In genomic region chr21:16928439-16928838, GRCh38 we compare ENCODE assay signal across 29 cellular contexts.
"Had no signal": no experiment of that assay in that cellular context is flagged by ENCODE, and none has a peak within 500 bp of the region (broad histone marks: within the 10 kb centered on the region; RNA-seq: fewer than 3 reads in every experiment).

No MANE protein-coding gene starts in this region.

- H3K36me3 ChIP-seq: stomach, suprapubic skin, thoracic aorta, thyroid gland, tibial artery, tibial nerve, transverse colon, upper lobe of left lung, upper lobe of right lung, uterus, vagina had no signal

- H3K9me3 ChIP-seq: stomach, suprapubic skin, testis, thoracic aorta, thyroid gland, tibial artery, tibial nerve, transverse colon, upper lobe of left lung, upper lobe of right lung, uterus, vagina had no signal

- ATAC-seq: stimulated activated effector memory CD8-positive, alpha-beta T cell treated with anti-CD3 and anti-CD28 coated beads, Interleukin-12 subunit alpha, Interleukin-12 subunit beta, amount 100 ng/mL, for 72 hours; stimulated activated memory B cell treated with anti-CD40 and anti-IgM and Interleukin-4, amounts not matched to agents 10 μg/mL and 1 μg/mL and 100 μg/mL, for 72 hours; stimulated activated naive B cell treated with anti-CD40 and anti-IgM and Interleukin-4, amounts not matched to agents 10 μg/mL and 1 μg/mL and 100 μg/mL, for 72 hours; stimulated activated naive CD8-positive, alpha-beta T cell treated with anti-CD3 and anti-CD28 coated beads, Interleukin-15, amount 100 ng/mL, for 72 hours; stimulated activated naive CD8-positive, alpha-beta T cell treated with anti-CD3 and anti-CD28 coated beads, Interleukin-15, Interleukin-2, amounts not matched to agents 100 U/mL and 50 U/mL, for 24 hours; upper lobe of right lung had no signal

- DNase-seq: stimulated activated CD4-positive, alpha-beta T cell treated with anti-CD3 and anti-CD28 coated beads, Interleukin-2, amount 100 ng/mL, for 48 hours; stimulated activated CD4-positive, alpha-beta T cell treated with anti-CD3 and anti-CD28 coated beads, Interleukin-4, amount 100 ng/mL, for 1 hour; stimulated activated CD4-positive, alpha-beta T cell treated with anti-CD3 and anti-CD28 coated beads, Interleukin-4, amount 100 ng/mL, for 24 hours; stimulated activated CD4-positive, alpha-beta T cell treated with anti-CD3 and anti-CD28 coated beads, Interleukin-4, amount 100 ng/mL, for 4 hours; stimulated activated CD8-positive, alpha-beta memory T cell treated with anti-CD3 and anti-CD28 coated beads, Interleukin-4, amount 100 ng/mL, for 48 hours; stimulated activated naive B cell treated with anti-CD40 and anti-IgM and Interleukin-4, amounts not matched to agents 10 μg/mL and 1 μg/mL and 100 μg/mL, for 72 hours; stimulated activated naive CD4-positive, alpha-beta T cell; stimulated activated naive CD4-positive, alpha-beta T cell treated with Interleukin-2 at 50 U/mL for 16 hours; stimulated activated naive CD8-positive, alpha-beta T cell treated with anti-CD3 and anti-CD28 coated beads, Interleukin-15, amount 100 ng/mL, for 72 hours; stimulated activated naive CD8-positive, alpha-beta T cell treated with anti-CD3 and anti-CD28 coated beads, Interleukin-15, Interleukin-2, amounts not matched to agents 100 U/mL and 50 U/mL, for 24 hours; stomach; substantia nigra; testis; thyroid gland; tibial artery; transverse colon; trophoblast cell; upper lobe of left lung; upper lobe of right lung; uterus had no signal

- H3K27me3 Mint-ChIP-seq: stimulated activated memory B cell treated with anti-CD40 and anti-IgM and Interleukin-4, amounts not matched to agents 10 μg/mL and 1 μg/mL and 100 μg/mL, for 72 hours; stimulated activated naive B cell treated with anti-CD40 and anti-IgM and Interleukin-4, amounts not matched to agents 10 μg/mL and 1 μg/mL and 100 μg/mL, for 72 hours; stimulated activated naive CD8-positive, alpha-beta T cell treated with anti-CD3 and anti-CD28 coated beads, Interleukin-15, amount 100 ng/mL, for 72 hours; stimulated activated naive CD8-positive, alpha-beta T cell treated with anti-CD3 and anti-CD28 coated beads, Interleukin-15, Interleukin-2, amounts not matched to agents 100 ng/mL and 50 ng/mL, for 24 hours; type B pancreatic cell had no signal

- H3K4me3 Mint-ChIP-seq: stimulated activated effector memory CD8-positive, alpha-beta T cell treated with anti-CD3 and anti-CD28 coated beads, Interleukin-12 subunit alpha, Interleukin-12 subunit beta, amount 100 ng/mL, for 72 hours; stimulated activated memory B cell treated with anti-CD40 and anti-IgM and Interleukin-4, amounts not matched to agents 10 μg/mL and 1 μg/mL and 100 μg/mL, for 72 hours; stimulated activated naive B cell treated with anti-CD40 and anti-IgM and Interleukin-4, amounts not matched to agents 10 μg/mL and 1 μg/mL and 100 μg/mL, for 72 hours; stimulated activated naive CD8-positive, alpha-beta T cell treated with anti-CD3 and anti-CD28 coated beads, Interleukin-15, amount 100 ng/mL, for 72 hours; stimulated activated naive CD8-positive, alpha-beta T cell treated with anti-CD3 and anti-CD28 coated beads, Interleukin-15, Interleukin-2, amounts not matched to agents 100 ng/mL and 50 ng/mL, for 24 hours; type B pancreatic cell had no signal

- H3K27me3 ChIP-seq: stomach, suprapubic skin, testis, thyroid gland, tibial artery, tibial nerve, transverse colon, upper lobe of left lung, upper lobe of right lung, uterus, vagina had no signal

- H3K36me3 Mint-ChIP-seq: stimulated activated effector memory CD8-positive, alpha-beta T cell treated with anti-CD3 and anti-CD28 coated beads, Interleukin-12 subunit alpha, Interleukin-12 subunit beta, amount 100 ng/mL, for 72 hours; stimulated activated memory B cell treated with anti-CD40 and anti-IgM and Interleukin-4, amounts not matched to agents 10 μg/mL and 1 μg/mL and 100 μg/mL, for 72 hours; stimulated activated naive B cell treated with anti-CD40 and anti-IgM and Interleukin-4, amounts not matched to agents 10 μg/mL and 1 μg/mL and 100 μg/mL, for 72 hours; type B pancreatic cell had no signal

- H3K4me1 ChIP-seq: stomach, suprapubic skin, testis, thyroid gland, tibial artery, tibial nerve, transverse colon, upper lobe of left lung, upper lobe of right lung, uterus, vagina had no signal

- H3K4me3 ChIP-seq: stomach, suprapubic skin, testis, thoracic aorta, thyroid gland, tibial artery, tibial nerve, transverse colon, upper lobe of left lung, upper lobe of right lung, uterus, vagina had no signal

- H3K9me3 Mint-ChIP-seq: stimulated activated naive B cell treated with anti-CD40 and anti-IgM and Interleukin-4, amounts not matched to agents 10 μg/mL and 1 μg/mL and 100 μg/mL, for 72 hours; type B pancreatic cell had no signal

- FAIRE-seq: urothelium cell line had no signal

- H3K4me1 Mint-ChIP-seq: stimulated activated effector memory CD8-positive, alpha-beta T cell treated with anti-CD3 and anti-CD28 coated beads, Interleukin-12 subunit alpha, Interleukin-12 subunit beta, amount 100 ng/mL, for 72 hours; stimulated activated memory B cell treated with anti-CD40 and anti-IgM and Interleukin-4, amounts not matched to agents 10 μg/mL and 1 μg/mL and 100 μg/mL, for 72 hours; stimulated activated naive B cell treated with anti-CD40 and anti-IgM and Interleukin-4, amounts not matched to agents 10 μg/mL and 1 μg/mL and 100 μg/mL, for 72 hours; stimulated activated naive CD8-positive, alpha-beta T cell treated with anti-CD3 and anti-CD28 coated beads, Interleukin-15, amount 100 ng/mL, for 72 hours had no signal

- H3K27ac ChIP-seq: stomach, suprapubic skin, testis, thoracic aorta, thyroid gland, tibial artery, tibial nerve, transverse colon, upper lobe of left lung, upper lobe of right lung, uterus, vagina had no signal
